In the genomic region with DNA sequence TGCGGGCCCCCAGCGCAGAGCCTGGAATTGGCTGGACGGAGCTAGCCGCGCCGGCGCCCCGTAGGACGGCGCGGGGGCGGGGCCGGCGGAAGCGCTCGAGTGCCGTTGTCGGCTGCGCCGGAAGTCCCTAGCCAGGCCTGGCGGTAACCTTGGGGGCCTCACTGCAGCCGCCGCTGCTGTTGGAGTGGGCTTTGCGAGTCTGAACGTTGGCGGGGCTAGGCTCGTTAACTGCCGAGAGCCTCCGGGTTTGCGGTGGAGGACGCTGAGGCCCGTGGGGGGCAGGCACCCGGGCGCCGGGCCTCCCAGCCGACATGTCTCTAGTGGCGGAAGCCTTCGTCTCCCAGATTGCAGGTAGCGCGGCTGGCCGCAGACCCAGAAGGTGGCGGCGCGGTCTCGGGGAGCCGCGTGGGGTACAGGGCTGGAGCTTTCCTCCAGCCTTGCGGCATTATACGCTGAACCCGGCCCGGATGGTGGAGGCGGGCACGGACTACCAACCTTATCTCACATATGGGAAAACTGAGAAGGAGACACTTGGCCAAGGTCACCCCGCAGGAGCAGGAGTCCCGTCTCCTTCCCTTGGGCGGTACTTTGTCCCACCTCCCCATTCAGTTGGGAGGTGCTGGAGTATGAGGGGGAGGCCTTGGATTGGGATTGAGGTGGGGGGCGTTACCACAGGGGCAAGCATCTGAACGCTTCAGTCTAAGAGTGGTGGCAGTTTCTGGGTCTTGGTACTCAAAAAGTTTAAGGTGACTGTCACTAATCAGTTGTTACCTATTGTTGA, we compare ENCODE assay signal across 8 cellular contexts. TPM values are rescaled to one million over a fixed set of nuclear protein-coding genes. Genes with fewer than 3 reads are reported as not detected.
A peak's percentile ranks its signal among the peaks of the same experiment; 100 is the strongest.
DNase-seq lines count a peak whose midpoint lies in the region; ATAC-seq and TF ChIP-seq lines count a peak whose summit lies in the region.

A gene (plus strand): TSS at position 124 of the 781 bp plus-strand sequence. CDS start 188 bp downstream, at position 312.

- peaks cover 7% of the 10 kb centered on the region for H3K36me3 Mint-ChIP-seq in CD4-positive, alpha-beta T cell (ENCODE audit: low read depth)
- H3K36me3 Mint-ChIP-seq in activated CD4-positive, alpha-beta memory T cell treated with anti-CD3 and anti-CD28 coated beads, Interleukin-2, amount 10 ng/mL, durations not matched to agents 7 days and 5 days (ENCODE audit: low read depth): no peaks in the 10 kb centered on the region

- no peaks in the 10 kb centered on the region for H3K4me1 ChIP-seq in lung (ENCODE audit: control insufficient read depth in 2 of 2, insufficient read depth in 2 of 2, low read length in 2 of 2)

- no peaks in the 10 kb centered on the region for H3K36me3 ChIP-seq in lung (ENCODE audit: control insufficient read depth in 2 of 2, insufficient read depth in 2 of 2, low read length in 2 of 2)

- H3K27me3 ChIP-seq in CD4-positive, alpha-beta T cell (ENCODE audit: control insufficient read depth, insufficient read depth, low read length): peaks cover 7% of the 10 kb centered on the region
- H3K27me3 ChIP-seq in lung (ENCODE audit: control insufficient read depth, insufficient read depth): no peaks in the 10 kb centered on the region

- H3K9me3 Mint-ChIP-seq in CD4-positive, alpha-beta T cell: no peaks in the 10 kb centered on the region
- no peaks in the 10 kb centered on the region for H3K9me3 Mint-ChIP-seq in activated CD4-positive, alpha-beta memory T cell treated with anti-CD3 and anti-CD28 coated beads, Interleukin-2, amount 10 ng/mL, durations not matched to agents 7 days and 5 days

- CTCF ChIA-PET in CD4-positive, alpha-beta T cell (lab: Charles Lee): no interaction called here
- CTCF ChIA-PET in activated CD4-positive, alpha-beta memory T cell treated with anti-CD3 and anti-CD28 coated beads, Interleukin-2, amount 10 ng/mL, durations not matched to agents 7 days and 5 days (lab: Charles Lee): interaction anchor here (0.7 to 0.9 kb wide), 2 partner anchors 21 to 879 kb away, joined by 3 read pairs; no protein-coding TSS in a partner anchor

- peaks cover 49% of the 10 kb centered on the region for H3K4me1 Mint-ChIP-seq in CD4-positive, alpha-beta T cell (ENCODE audit: low read depth)
- H3K4me1 Mint-ChIP-seq in activated CD4-positive, alpha-beta memory T cell treated with anti-CD3 and anti-CD28 coated beads, Interleukin-2, amount 10 ng/mL, durations not matched to agents 7 days and 5 days: peaks cover 15% of the 10 kb centered on the region

- ATAC-seq in CD4-positive, alpha-beta T cell (ENCODE audit: poor library complexity): peak; percentile 87
- ATAC-seq in GM19395 (IDR thresholded peaks at IDR 0.05; ENCODE audit: unreplicated experiment) (peak; percentile 96), HG03558 (IDR thresholded peaks at IDR 0.05; ENCODE audit: extremely low read depth, unreplicated experiment) (peak; percentile 89), lung (ENCODE audit: insufficient read depth, low FRiP score) (peak; percentile 96)

- H3K27ac Mint-ChIP-seq in CD4-positive, alpha-beta T cell: peak within 1 kb of the TSS; percentile 82
- H3K27ac Mint-ChIP-seq in activated CD4-positive, alpha-beta memory T cell treated with anti-CD3 and anti-CD28 coated beads, Interleukin-2, amount 10 ng/mL, durations not matched to agents 7 days and 5 days: peak within 1 kb of the TSS; percentile 82

- 0% methylated on average over 57 to 58 of the region's 58 CpGs for WGBS in lung, 2 donors

- intact Hi-C loops in CD4-positive, alpha-beta T cell (cut with DNase I, micrococcal nuclease): loop anchor here in 1 of 2 experiments (5.0 kb wide), 2 partner anchors 272 to 938 kb away; no protein-coding TSS in a partner anchor

- TF ChIP-seq CTCF in CD4-positive, alpha-beta T cell (IDR thresholded peaks at IDR 0.05): no peak
- no peak for TF ChIP-seq CTCF in lung (IDR thresholded peaks at IDR 0.05; ENCODE audit: control extremely low read depth, extremely low read depth)

- H3K27me3 Mint-ChIP-seq in CD4-positive, alpha-beta T cell: peaks cover 6% of the 10 kb centered on the region
- peaks cover 6% of the 10 kb centered on the region for H3K27me3 Mint-ChIP-seq in activated CD4-positive, alpha-beta memory T cell treated with anti-CD3 and anti-CD28 coated beads, Interleukin-2, amount 10 ng/mL, durations not matched to agents 7 days and 5 days

- H3K9me3 ChIP-seq in CD4-positive, alpha-beta T cell (ENCODE audit: control insufficient read depth, low read length): no peaks in the 10 kb centered on the region
- no peaks in the 10 kb centered on the region for H3K9me3 ChIP-seq in lung (ENCODE audit: control insufficient read depth in 2 of 2, insufficient read depth in 1 of 2, low read length in 1 of 2)

- peak within 1 kb of the TSS; percentile 56 for H3K27ac ChIP-seq in CD4-positive, alpha-beta T cell (ENCODE audit: low read depth, low read length)
- peak within 1 kb of the TSS; percentile 81 to 92 for H3K27ac ChIP-seq in lung (ENCODE audit: low read depth in 1 of 2, low read length in 1 of 2)

- peak; percentile 32 to 70 (median 55) for DNase-seq in CD4-positive, alpha-beta T cell
- DNase-seq in NCI-H82 (lab: John Stamatoyannopoulos, UW) (peak; percentile 92), ecto neural progenitor cell (ENCODE audit: low spot score) (peak; percentile 86), lung (ENCODE audit: low spot score) (peak; percentile 71)
- DNase-seq in activated CD4-positive, alpha-beta memory T cell treated with anti-CD3 and anti-CD28 coated beads, Interleukin-2, amount 10 ng/mL, durations not matched to agents 7 days and 5 days: peak; percentile 72
- DNase-seq in stimulated activated CD4-positive, alpha-beta T cell treated with anti-CD3 and anti-CD28 coated beads, TNF-alpha, amount 100 ng/mL, for 48 hours (ENCODE audit: low read depth in 3 of 3): peak; percentile 44 to 65 (median 54)

- peak within 1 kb of the TSS; percentile 92 for H3K4me3 ChIP-seq in lung

- H3K4me3 Mint-ChIP-seq in CD4-positive, alpha-beta T cell: peak within 1 kb of the TSS; percentile 98
- peak within 1 kb of the TSS; percentile 97 for H3K4me3 Mint-ChIP-seq in activated CD4-positive, alpha-beta memory T cell treated with anti-CD3 and anti-CD28 coated beads, Interleukin-2, amount 10 ng/mL, durations not matched to agents 7 days and 5 days

- POLR2A ChIA-PET in CD4-positive, alpha-beta T cell (lab: Charles Lee): no interaction called here
- POLR2A ChIA-PET in activated CD4-positive, alpha-beta memory T cell treated with anti-CD3 and anti-CD28 coated beads, Interleukin-2, amount 10 ng/mL, durations not matched to agents 7 days and 5 days (lab: Charles Lee): no interaction called here

RNA-seq across cellular contexts. Expression of the gene that starts here (rescaled TPM):
- 1 to 10 TPM; 5.0 to 5.2 TPM for total RNA-seq in CD4-positive, alpha-beta T cell
- total RNA-seq in activated CD4-positive, alpha-beta memory T cell treated with anti-CD3 and anti-CD28 coated beads, Interleukin-2, amount 10 ng/mL, durations not matched to agents 7 days and 5 days: 10 to 100 TPM; 12.2 to 15.1 TPM
- 10 to 100 TPM; 20.2 to 27.7 TPM for total RNA-seq in lung
- 10 to 100 TPM; 27.8 to 42.1 TPM for polyA plus RNA-seq in lung

Comparison
In these comparisons a context has a peak if more than half of its experiments do, and no peak if none do; other contexts are left out.
1. Peak in every context shown above with its lines: DNase-seq, ATAC-seq, H3K4me3 ChIP-seq and H3K27ac ChIP-seq.